ENCODE assay signal across 10 cellular contexts in genomic region chr14:30389134-30389900, GRCh38.
DNase-seq lines count a peak whose midpoint lies in the region; ATAC-seq and TF ChIP-seq lines count a peak whose summit lies in the region.
"Had no signal": no experiment of that assay in that cellular context is flagged by ENCODE, and none has a peak within 500 bp of the region (broad histone marks: within the 10 kb centered on the region; RNA-seq: fewer than 3 reads in every experiment).

No MANE protein-coding gene starts in this region.

- H3K4me1 ChIP-seq in left ventricle myocardium inferior (no peaks in the 10 kb centered on the region), SJCRH30 (peaks cover 34% of the 10 kb centered on the region)

- no peaks in the 10 kb centered on the region for H3K4me1 Mint-ChIP-seq in stimulated activated memory B cell treated with anti-CD40 and anti-IgM and Interleukin-4, amounts not matched to agents 10 μg/mL and 1 μg/mL and 100 μg/mL, for 72 hours

- H3K9me3 ChIP-seq in left ventricle myocardium inferior (replicated peaks) (no peaks in the 10 kb centered on the region), SJCRH30 (replicated peaks) (no peaks in the 10 kb centered on the region)

- intact Hi-C loops in left ventricle myocardium inferior (cut with micrococcal nuclease), result no loop called here

- peak; percentile 51 for ATAC-seq in stimulated activated memory B cell treated with anti-CD40 and anti-IgM and Interleukin-4, amounts not matched to agents 10 μg/mL and 1 μg/mL and 100 μg/mL, for 72 hours
- ATAC-seq in GM19328 (IDR thresholded peaks at IDR 0.05; ENCODE audit: unreplicated experiment), result no peak
- ATAC-seq: activated naive CD4-positive, alpha-beta T cell treated with anti-CD3 and anti-CD28 coated beads, Interleukin-2, amount 50 U/mL, for 72 hours had no signal

- H3K27me3 Mint-ChIP-seq in stimulated activated memory B cell treated with anti-CD40 and anti-IgM and Interleukin-4, amounts not matched to agents 10 μg/mL and 1 μg/mL and 100 μg/mL, for 72 hours, result peaks cover 8% of the 10 kb centered on the region

- no peak for TF ChIP-seq CTCF in left ventricle myocardium inferior (IDR thresholded peaks at IDR 0.05; ENCODE audit: borderline replicate concordance)

- H3K36me3 ChIP-seq in left ventricle myocardium inferior (no peaks in the 10 kb centered on the region), SJCRH30 (no peaks in the 10 kb centered on the region)

- H3K36me3 Mint-ChIP-seq in stimulated activated memory B cell treated with anti-CD40 and anti-IgM and Interleukin-4, amounts not matched to agents 10 μg/mL and 1 μg/mL and 100 μg/mL, for 72 hours, result no peaks in the 10 kb centered on the region
- H3K36me3 Mint-ChIP-seq: activated naive CD4-positive, alpha-beta T cell treated with anti-CD3 and anti-CD28 coated beads, Interleukin-2, amount 50 U/mL, for 72 hours had no signal

- no peak overlapping the region for H3K27ac Mint-ChIP-seq in stimulated activated memory B cell treated with anti-CD40 and anti-IgM and Interleukin-4, amounts not matched to agents 10 μg/mL and 1 μg/mL and 100 μg/mL, for 72 hours
- H3K27ac Mint-ChIP-seq: activated naive CD4-positive, alpha-beta T cell treated with anti-CD3 and anti-CD28 coated beads, Interleukin-2, amount 50 U/mL, for 72 hours had no signal

- no peak overlapping the region for H3K4me3 ChIP-seq in left ventricle myocardium inferior
- no peak overlapping the region for H3K4me3 ChIP-seq in SJCRH30

- DNase-seq in LHCN-M2 (ENCODE audit: low read depth) (peak; percentile 10), amygdala (lab: John Stamatoyannopoulos, UW) (peak in 34 of 56 donors; percentile 3 to 69 (median 21)), left ventricle myocardium inferior (peak; percentile 24), SJCRH30 (no peak), ureter (ENCODE audit: low spot score) (no peak)
- DNase-seq: activated CD4-positive, alpha-beta T cell treated with anti-CD3 and anti-CD28 coated beads for 1 hour; stimulated activated CD4-positive, alpha-beta T cell treated with anti-CD3 and anti-CD28 coated beads, Interleukin-4, amount 100 ng/mL, for 24 hours had no signal

- H3K27ac ChIP-seq in left ventricle myocardium inferior (replicated peaks) (no peak overlapping the region), SJCRH30 (no peak overlapping the region)

- no peaks in the 10 kb centered on the region for H3K9me3 Mint-ChIP-seq in stimulated activated memory B cell treated with anti-CD40 and anti-IgM and Interleukin-4, amounts not matched to agents 10 μg/mL and 1 μg/mL and 100 μg/mL, for 72 hours
- H3K9me3 Mint-ChIP-seq: activated naive CD4-positive, alpha-beta T cell treated with anti-CD3 and anti-CD28 coated beads, Interleukin-2, amount 50 U/mL, for 72 hours had no signal

- H3K4me3 Mint-ChIP-seq in stimulated activated memory B cell treated with anti-CD40 and anti-IgM and Interleukin-4, amounts not matched to agents 10 μg/mL and 1 μg/mL and 100 μg/mL, for 72 hours, result no peak overlapping the region

- H3K27me3 ChIP-seq in left ventricle myocardium inferior (ENCODE audit: low read depth), result no peaks in the 10 kb centered on the region
- no peaks in the 10 kb centered on the region for H3K27me3 ChIP-seq in SJCRH30

Comparison
In these comparisons a context has a peak if more than half of its experiments do, and no peak if none do; other contexts are left out.
1. DNase-seq: peak in LHCN-M2 (single experiment), amygdala (34 of 56) and left ventricle myocardium inferior (single experiment); none in SJCRH30 (0 of 2) and ureter (single experiment).